17 cellular contexts compared by ENCODE assay signal in the genomic region with DNA sequence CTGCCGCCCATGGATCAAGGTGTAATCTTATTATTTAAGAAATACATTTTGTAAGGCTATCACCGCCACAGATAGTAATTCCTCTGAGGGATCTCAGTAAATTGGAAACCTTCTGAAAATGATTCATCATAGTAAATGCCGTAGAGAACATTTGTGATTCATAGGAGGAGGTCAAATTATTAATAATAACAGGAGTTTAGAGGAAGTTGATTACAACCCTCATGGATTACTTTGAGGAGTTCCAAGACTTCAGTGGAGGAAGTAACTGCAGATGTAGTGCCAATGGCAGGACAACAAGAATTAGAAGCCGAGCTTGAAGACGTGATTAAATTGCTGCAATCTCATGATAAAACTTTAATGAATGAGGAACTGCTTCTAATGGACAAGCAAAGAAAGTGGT.
A peak's percentile ranks its signal among the peaks of the same experiment; 100 is the strongest.
DNase-seq lines count a peak whose midpoint lies in the region; ATAC-seq, FAIRE-seq and TF ChIP-seq lines count a peak whose summit lies in the region.
"Had no signal": no experiment of that assay in that cellular context is flagged by ENCODE, and none has a peak within 500 bp of the region (broad histone marks: within the 10 kb centered on the region; RNA-seq: fewer than 3 reads in every experiment).

No MANE protein-coding gene starts in this region.

- no peaks in the 10 kb centered on the region for H3K9me3 ChIP-seq in astrocyte (ENCODE audit: insufficient read depth, low read depth, low read length)
- H3K9me3 ChIP-seq: A549, pancreas had no signal

- TF ChIP-seq CTCF in astrocyte (IDR thresholded peaks at IDR 0.05; ENCODE audit: insufficient read depth, low read depth, low read length): no peak

- peaks cover 99% of the 10 kb centered on the region for H3K79me2 ChIP-seq in astrocyte (ENCODE audit: insufficient read depth, low read length)

- no peak for ATAC-seq in natural killer cell treated with Interleukin-12 subunit alpha and Interleukin-12 subunit beta and Interleukin-15 and Interleukin-18, amount 100 ng/mL, for 72 hours
- ATAC-seq in HG02981 (IDR thresholded peaks at IDR 0.05; ENCODE audit: unreplicated experiment): no peak
- ATAC-seq: A549 had no signal

- FAIRE-seq in astrocyte (lab: Jason Lieb, UNC): no peak
- FAIRE-seq: A549, pancreas had no signal

- no peak overlapping the region for H3K27ac ChIP-seq in astrocyte (ENCODE audit: low read depth, low read length)
- H3K27ac ChIP-seq: A549, pancreas, tibial nerve had no signal

- peaks cover 23% of the 10 kb centered on the region for H3K4me1 ChIP-seq in astrocyte (ENCODE audit: insufficient read depth, low read length)
- H3K4me1 ChIP-seq: A549, pancreas had no signal

- no peak overlapping the region for H3K9ac ChIP-seq in astrocyte (ENCODE audit: low read length)

- TF ChIP-seq POLR2A in erythroblast (IDR thresholded peaks at IDR 0.05; ENCODE audit: low read length): no peak

- peak overlapping the region; percentile 30 for H3K4me2 ChIP-seq in astrocyte (ENCODE audit: low read length)
- H3K4me2 ChIP-seq: A549 had no signal

- no peak for DNase-seq in activated CD4-positive, alpha-beta T cell treated with anti-CD3 and anti-CD28 coated beads, Interleukin-2, amount 10 ng/mL, durations not matched to agents 7 days and 5 days
- DNase-seq in activated CD4-positive, alpha-beta T cell treated with anti-CD3 and anti-CD28 coated beads, Interleukin-2, amount 50 U/mL, for 48 hours: no peak
- peak; percentile 35 for DNase-seq in NCI-H226
- no peak for DNase-seq in astrocyte (ENCODE audit: low read depth)
- no peak for DNase-seq in natural killer cell treated with Interleukin-12 subunit alpha and Interleukin-12 subunit beta and Interleukin-15 and Interleukin-18, amount 100 ng/mL, for 72 hours (ENCODE audit: low spot score)
- DNase-seq in erythroblast (lab: John Stamatoyannopoulos, UW): no peak
- DNase-seq in T1000 (lab: John Stamatoyannopoulos, UW): no peak
- DNase-seq: activated CD4-positive, CD25-positive, alpha-beta regulatory T cell; activated effector memory CD4-positive, alpha-beta T cell treated with Interleukin-2 at 50 U/mL for 16 hours; NCI-H1694; NCI-H748 treated with DMSO at 0.1 percent for 48 hours; pancreas; SIG-M5 had no signal

- peaks cover 3% of the 10 kb centered on the region for H3K9me3 Mint-ChIP-seq in activated CD4-positive, alpha-beta T cell treated with anti-CD3 and anti-CD28 coated beads, Interleukin-2, amount 10 ng/mL, durations not matched to agents 7 days and 5 days
- no peaks in the 10 kb centered on the region for H3K9me3 Mint-ChIP-seq in astrocyte (ENCODE audit: unreplicated experiment)
- peaks cover 3% of the 10 kb centered on the region for H3K9me3 Mint-ChIP-seq in natural killer cell treated with Interleukin-12 subunit alpha and Interleukin-12 subunit beta and Interleukin-15 and Interleukin-18, amount 100 ng/mL, for 72 hours

- H3K4me1 Mint-ChIP-seq in activated CD4-positive, alpha-beta T cell treated with anti-CD3 and anti-CD28 coated beads, Interleukin-2, amount 10 ng/mL, durations not matched to agents 7 days and 5 days: peaks cover 77% of the 10 kb centered on the region
- H3K4me1 Mint-ChIP-seq in astrocyte (ENCODE audit: low read depth, unreplicated experiment): peaks cover 74% of the 10 kb centered on the region
- H3K4me1 Mint-ChIP-seq in natural killer cell treated with Interleukin-12 subunit alpha and Interleukin-12 subunit beta and Interleukin-15 and Interleukin-18, amount 100 ng/mL, for 72 hours (ENCODE audit: low read depth in 2 of 2): peaks cover 61 to 74% of the 10 kb centered on the region in 2 donors

- H3K4me3 Mint-ChIP-seq in activated CD4-positive, alpha-beta T cell treated with anti-CD3 and anti-CD28 coated beads, Interleukin-2, amount 10 ng/mL, durations not matched to agents 7 days and 5 days: peak overlapping the region; percentile 67
- no peak overlapping the region for H3K4me3 Mint-ChIP-seq in astrocyte (ENCODE audit: unreplicated experiment)
- peak overlapping the region; percentile 83 for H3K4me3 Mint-ChIP-seq in natural killer cell treated with Interleukin-12 subunit alpha and Interleukin-12 subunit beta and Interleukin-15 and Interleukin-18, amount 100 ng/mL, for 72 hours
- H3K4me3 Mint-ChIP-seq: mesothelial cell of epicardium had no signal

- peaks cover 96% of the 10 kb centered on the region for H4K20me1 ChIP-seq in astrocyte (ENCODE audit: insufficient read depth, low read length)

- peak overlapping the region; percentile 91 for H3K27ac Mint-ChIP-seq in activated CD4-positive, alpha-beta T cell treated with anti-CD3 and anti-CD28 coated beads, Interleukin-2, amount 10 ng/mL, durations not matched to agents 7 days and 5 days
- peak overlapping the region; percentile 26 for H3K27ac Mint-ChIP-seq in astrocyte (ENCODE audit: unreplicated experiment)
- peak overlapping the region; percentile 87 to 92 for H3K27ac Mint-ChIP-seq in natural killer cell treated with Interleukin-12 subunit alpha and Interleukin-12 subunit beta and Interleukin-15 and Interleukin-18, amount 100 ng/mL, for 72 hours

- peaks cover 71% of the 10 kb centered on the region for H3K36me3 Mint-ChIP-seq in activated CD4-positive, alpha-beta T cell treated with anti-CD3 and anti-CD28 coated beads, Interleukin-2, amount 10 ng/mL, durations not matched to agents 7 days and 5 days (ENCODE audit: low read depth)
- H3K36me3 Mint-ChIP-seq in astrocyte (ENCODE audit: low read depth, unreplicated experiment): peaks cover 14% of the 10 kb centered on the region
- H3K36me3 Mint-ChIP-seq in natural killer cell treated with Interleukin-12 subunit alpha and Interleukin-12 subunit beta and Interleukin-15 and Interleukin-18, amount 100 ng/mL, for 72 hours: peaks cover 18% of the 10 kb centered on the region

- no peak overlapping the region for H3K4me3 ChIP-seq in astrocyte (ENCODE audit: insufficient read depth, low read depth, low read length)
- H3K4me3 ChIP-seq: A549, pancreas, tibial nerve had no signal

- no peaks in the 10 kb centered on the region for H3K27me3 Mint-ChIP-seq in activated CD4-positive, alpha-beta T cell treated with anti-CD3 and anti-CD28 coated beads, Interleukin-2, amount 10 ng/mL, durations not matched to agents 7 days and 5 days
- H3K27me3 Mint-ChIP-seq in astrocyte (ENCODE audit: low read depth, unreplicated experiment): no peaks in the 10 kb centered on the region
- no peaks in the 10 kb centered on the region for H3K27me3 Mint-ChIP-seq in natural killer cell treated with Interleukin-12 subunit alpha and Interleukin-12 subunit beta and Interleukin-15 and Interleukin-18, amount 100 ng/mL, for 72 hours

- CTCF ChIA-PET in activated CD4-positive, alpha-beta T cell treated with anti-CD3 and anti-CD28 coated beads, Interleukin-2, amount 10 ng/mL, durations not matched to agents 7 days and 5 days (lab: Charles Lee): interaction anchor here (1.4 kb wide), 1 partner anchor 17 kb away, joined by 4 read pairs; no protein-coding TSS in a partner anchor

- H2AFZ ChIP-seq in astrocyte (ENCODE audit: low read depth, low read length): no peak overlapping the region

- POLR2A ChIA-PET in activated CD4-positive, alpha-beta T cell treated with anti-CD3 and anti-CD28 coated beads, Interleukin-2, amount 10 ng/mL, durations not matched to agents 7 days and 5 days (lab: Charles Lee): interaction anchor here (1.2 kb wide), 1 partner anchor 19 kb away, joined by 5 read pairs; no protein-coding TSS in a partner anchor

- no peaks in the 10 kb centered on the region for H3K27me3 ChIP-seq in astrocyte (ENCODE audit: insufficient read depth, low read length)
- H3K27me3 ChIP-seq: pancreas, tibial nerve had no signal

- H3K36me3 ChIP-seq in astrocyte (ENCODE audit: insufficient read depth, low read length): peaks cover 27% of the 10 kb centered on the region
- H3K36me3 ChIP-seq: pancreas, tibial nerve had no signal

Comparison
In these comparisons a context has a peak if more than half of its experiments do, and no peak if none do; other contexts are left out.
1. H3K27ac Mint-ChIP-seq: peak in every context shown above with its lines; median percentile 91 in activated CD4-positive, alpha-beta T cell treated with anti-CD3 and anti-CD28 coated beads, Interleukin-2, amount 10 ng/mL, durations not matched to agents 7 days and 5 days; 90 in natural killer cell treated with Interleukin-12 subunit alpha and Interleukin-12 subunit beta and Interleukin-15 and Interleukin-18, amount 100 ng/mL, for 72 hours; 26 in astrocyte.